In genomic region chr22:19419086-19419463, GRCh38 we compare ENCODE assay signal across 11 cellular contexts. TPM values are rescaled to one million over a fixed set of nuclear protein-coding genes. Genes with fewer than 3 reads are reported as not detected.
DNase-seq lines count a peak whose midpoint lies in the region; ATAC-seq and TF ChIP-seq lines count a peak whose summit lies in the region.
"Had no signal": no experiment of that assay in that cellular context is flagged by ENCODE, and none has a peak within 500 bp of the region (broad histone marks: within the 10 kb centered on the region; RNA-seq: fewer than 3 reads in every experiment).

No MANE protein-coding gene starts in this region.

- H3K27ac ChIP-seq in left lung: peak overlapping the region in 1 of 2 donors; percentile 67
- H3K27ac ChIP-seq in uterus: no peak overlapping the region

- CTCF ChIA-PET in T-cell (lab: Charles Lee) (no interaction called here), Calu3 (lab: Charles Lee) (no interaction called here)

- no peaks in the 10 kb centered on the region for H3K36me3 ChIP-seq in left lung
- H3K36me3 ChIP-seq in uterus: no peaks in the 10 kb centered on the region

- H3K4me3 ChIP-seq in left lung (no peak overlapping the region), uterus (no peak overlapping the region)

- TF ChIP-seq POLR2A in uterus (IDR thresholded peaks at IDR 0.05): no peak

- ATAC-seq in HG03432 (IDR thresholded peaks at IDR 0.05; ENCODE audit: unreplicated experiment) (peak; percentile 16), T-cell (replicated peaks in 1 of 4) (no peak), left lung (peak; percentile 18), GM21526 (IDR thresholded peaks at IDR 0.05; ENCODE audit: low FRiP score, unreplicated experiment) (no peak)
- ATAC-seq: Panc1 had no signal

- DNase-seq in CD1c-positive myeloid dendritic cell (ENCODE audit: extremely low spot score) (peak; percentile 51), T-cell (peak in 11 of 34 experiments; percentile 3 to 40 (median 21)), left lung (peak; percentile 42 to 71), Calu3 (no peak), uterus (no peak), NCI-H2081 treated with DMSO at 0.1 percent for 48 hours (lab: John Stamatoyannopoulos, UW) (no peak)
- DNase-seq: COR-L47, NCI-H187 treated with DMSO at 0.1 percent for 48 hours had no signal

- H3K4me1 ChIP-seq in left lung: peaks cover 0 to 21% of the 10 kb centered on the region in 2 donors
- H3K4me1 ChIP-seq in uterus: peaks cover 0 to 3% of the 10 kb centered on the region in 2 donors

- intact Hi-C loops in left lung (cut with DNase I): no loop called here
- intact Hi-C loops in Calu3 (cut with micrococcal nuclease; ENCODE audit: unreplicated experiment): no loop called here
- intact Hi-C loops in uterus (cut with DNase I; ENCODE audit: low total_unique reads): no loop called here

- H3K4me1 Mint-ChIP-seq in T-cell: peaks cover 59 to 68% (median 67%) of the 10 kb centered on the region in 3 donors
- peaks cover 26% of the 10 kb centered on the region for H3K4me1 Mint-ChIP-seq in Calu3 (ENCODE audit: low read depth, unreplicated experiment)

- no peaks in the 10 kb centered on the region for H3K9me3 ChIP-seq in left lung
- no peaks in the 10 kb centered on the region for H3K9me3 ChIP-seq in uterus

- BruUV-seq in Calu3 (replicated peaks; lab: Mats Ljungman, UMichigan): no TSS peak

- POLR2A ChIA-PET in T-cell (lab: Charles Lee): interaction anchor here in 1 of 2 donors (0.9 kb wide), 1 partner anchor 14 kb away, joined by 3 read pairs; no protein-coding TSS in a partner anchor

- no peaks in the 10 kb centered on the region for H3K9me3 Mint-ChIP-seq in T-cell
- H3K9me3 Mint-ChIP-seq in Calu3 (ENCODE audit: low read depth, unreplicated experiment): no peaks in the 10 kb centered on the region

- H3K27ac Mint-ChIP-seq in T-cell (peak overlapping the region; percentile 88 to 93), Calu3 (ENCODE audit: unreplicated experiment) (no peak overlapping the region)

- H3K27me3 ChIP-seq in left lung (no peaks in the 10 kb centered on the region), uterus (no peaks in the 10 kb centered on the region)

- peak overlapping the region in 1 of 3 donors; percentile 58 for H3K4me3 Mint-ChIP-seq in T-cell
- no peak overlapping the region for H3K4me3 Mint-ChIP-seq in Calu3 (ENCODE audit: low read depth, unreplicated experiment)

- peaks cover 4% of the 10 kb centered on the region for H3K36me3 Mint-ChIP-seq in T-cell
- no peaks in the 10 kb centered on the region for H3K36me3 Mint-ChIP-seq in Calu3 (ENCODE audit: insufficient read depth, unreplicated experiment)

- TF ChIP-seq CTCF in left lung (IDR thresholded peaks at IDR 0.05) (no peak), Calu3 (IDR thresholded peaks at IDR 0.05; ENCODE audit: unreplicated experiment) (no peak), uterus (IDR thresholded peaks at IDR 0.05) (no peak)

- no peaks in the 10 kb centered on the region for H3K27me3 Mint-ChIP-seq in T-cell
- H3K27me3 Mint-ChIP-seq in Calu3 (ENCODE audit: unreplicated experiment): no peaks in the 10 kb centered on the region

RNA-seq across cellular contexts. Expression of gene HIRA, which starts 12.5 kb away (rescaled TPM):
- 10 to 100 TPM; 24.4 to 31.4 (median 29.2) TPM for total RNA-seq in T-cell
- total RNA-seq in left lung: 10 to 100 TPM; 18.4 to 27.7 TPM
- 32.0 and 36.4 TPM in 2 replicates for total RNA-seq in Calu3 (2022)
- 10 to 100 TPM in 2 of 4 donors, 1 to 10 TPM in 1, under 1 TPM in 1; 0.29 to 32.1 (median 11.7) TPM for total RNA-seq in uterus

RNA-seq across cellular contexts. Expression of gene MRPL40, which starts 13.3 kb away (rescaled TPM):
- 10 to 100 TPM; 12.1 to 16.1 (median 12.3) TPM for total RNA-seq in T-cell
- total RNA-seq in left lung: 10 to 100 TPM; 21.9 to 24.9 TPM
- total RNA-seq in Calu3 (2022): 38.0 and 38.6 TPM in 2 replicates
- total RNA-seq in uterus: 10 to 100 TPM in 3 of 4 donors, 1 to 10 TPM in 1; 5.0 to 20.4 (median 12.3) TPM

RNA-seq across cellular contexts. Expression of gene C22orf39, which starts 28.4 kb away (rescaled TPM):
- total RNA-seq in T-cell (10 to 100 TPM; 34.5 to 41.3 (median 40.9) TPM), left lung (10 to 100 TPM; 30.1 to 31.8 TPM), Calu3 (2022) (15.7 and 17.7 TPM in 2 replicates), uterus (100 to 1,000 TPM in 1 of 4 donors, 10 to 100 TPM in 3; 38.4 to 112 (median 47.8) TPM)

RNA-seq across cellular contexts. Expression of gene UFD1, which starts 59.9 kb away (rescaled TPM):
- total RNA-seq in T-cell: 10 to 100 TPM; 52.9 to 85.1 (median 60.0) TPM
- total RNA-seq in left lung: 10 to 100 TPM; 41.7 to 72.9 TPM
- total RNA-seq in Calu3 (2022): 87.8 and 95.7 TPM in 2 replicates
- 10 to 100 TPM; 30.5 to 55.0 (median 45.7) TPM for total RNA-seq in uterus

Comparison
In these comparisons a context has a peak if more than half of its experiments do, and no peak if none do; other contexts are left out.
1. DNase-seq: peak in CD1c-positive myeloid dendritic cell (single experiment) and left lung (2 of 2); none in Calu3 (single experiment), uterus (0 of 2) and NCI-H2081 treated with DMSO at 0.1 percent for 48 hours (single experiment).
2. ATAC-seq: peak in HG03432 (single experiment) and left lung (single experiment); none in T-cell (0 of 4) and GM21526 (single experiment).